In genomic region chr9:119955276-119955675, GRCh38 we compare ENCODE assay signal across 14 cellular contexts.
A peak's percentile ranks its signal among the peaks of the same experiment; 100 is the strongest.
DNase-seq lines count a peak whose midpoint lies in the region; ATAC-seq and TF ChIP-seq lines count a peak whose summit lies in the region.
"Had no signal": no experiment of that assay in that cellular context is flagged by ENCODE, and none has a peak within 500 bp of the region (broad histone marks: within the 10 kb centered on the region; RNA-seq: fewer than 3 reads in every experiment).

No MANE protein-coding gene starts in this region.

- H3K4me1 Mint-ChIP-seq in neural progenitor cell, result no peaks in the 10 kb centered on the region
- no peaks in the 10 kb centered on the region for H3K4me1 Mint-ChIP-seq in stimulated activated effector memory CD8-positive, alpha-beta T cell treated with anti-CD3 and anti-CD28 coated beads, Interleukin-12 subunit alpha, Interleukin-12 subunit beta, amount 100 ng/mL, for 72 hours
- H3K4me1 Mint-ChIP-seq in CD4-positive, alpha-beta T cell (ENCODE audit: low read depth), result no peaks in the 10 kb centered on the region

- no peaks in the 10 kb centered on the region; the same call in 1 of the 2 replicates for H3K9me3 ChIP-seq in MG63
- no peaks in the 10 kb centered on the region for H3K9me3 ChIP-seq in thoracic aorta
- H3K9me3 ChIP-seq in neural progenitor cell (ENCODE audit: low read depth), result no peaks in the 10 kb centered on the region
- H3K9me3 ChIP-seq in CD4-positive, alpha-beta T cell (ENCODE audit: control insufficient read depth, low read length), result no peaks in the 10 kb centered on the region
- H3K9me3 ChIP-seq: BLaER1 had no signal

- H3F3A ChIP-seq in neural progenitor cell (ENCODE audit: low read depth), result no peaks in the 10 kb centered on the region

- peak; percentile 16 for DNase-seq in EL
- peak; percentile 51 for DNase-seq in MG63
- DNase-seq in dedifferentiated amniotic fluid mesenchymal stem cell (ENCODE audit: extremely low spot score), result peak; percentile 33
- no peak for DNase-seq in thoracic aorta (ENCODE audit: low spot score)
- no peak for DNase-seq in neural progenitor cell (ENCODE audit: low spot score)
- no peak for DNase-seq in stimulated activated effector memory CD8-positive, alpha-beta T cell treated with anti-CD3 and anti-CD28 coated beads, Interleukin-12 subunit alpha, Interleukin-12 subunit beta, amount 100 ng/mL, for 72 hours (ENCODE audit: low spot score in 2 of 2)
- no peak for DNase-seq in activated CD4-positive, alpha-beta T cell treated with anti-CD3 and anti-CD28 coated beads, Interleukin-2, amount 50 U/mL, for 4 hours
- no peak for DNase-seq in CD4-positive, alpha-beta T cell
- DNase-seq: DMS53, H7 had no signal

- ATAC-seq in thoracic aorta (ENCODE audit: insufficient number of reproducible peaks, low FRiP score, low read depth), result no peak
- ATAC-seq in stimulated activated effector memory CD8-positive, alpha-beta T cell treated with anti-CD3 and anti-CD28 coated beads, Interleukin-12 subunit alpha, Interleukin-12 subunit beta, amount 100 ng/mL, for 72 hours, result no peak
- no peak for ATAC-seq in CD4-positive, alpha-beta T cell (ENCODE audit: poor library complexity)
- ATAC-seq: GM23338, K562 had no signal

- no peaks in the 10 kb centered on the region for H3K9me3 Mint-ChIP-seq in neural progenitor cell
- peaks cover 4% of the 10 kb centered on the region for H3K9me3 Mint-ChIP-seq in stimulated activated effector memory CD8-positive, alpha-beta T cell treated with anti-CD3 and anti-CD28 coated beads, Interleukin-12 subunit alpha, Interleukin-12 subunit beta, amount 100 ng/mL, for 72 hours
- H3K9me3 Mint-ChIP-seq in CD4-positive, alpha-beta T cell, result no peaks in the 10 kb centered on the region
- H3K9me3 Mint-ChIP-seq: GM23338 had no signal

- no peaks in the 10 kb centered on the region for H3K79me2 ChIP-seq in neural progenitor cell (ENCODE audit: low read depth)

- intact Hi-C loops in CD4-positive, alpha-beta T cell (cut with DNase I, micrococcal nuclease), result no loop called here

- H3K27me3 Mint-ChIP-seq in neural progenitor cell (ENCODE audit: insufficient read depth, low read depth), result peaks cover 3% of the 10 kb centered on the region
- H3K27me3 Mint-ChIP-seq in CD4-positive, alpha-beta T cell, result no peaks in the 10 kb centered on the region

- CTCF ChIA-PET in CD4-positive, alpha-beta T cell (lab: Charles Lee), result no interaction called here

- H2AFZ ChIP-seq in neural progenitor cell (replicated peaks), result no peak overlapping the region
- H2AFZ ChIP-seq: GM23338 had no signal

- no peaks in the 10 kb centered on the region for H3K36me3 Mint-ChIP-seq in neural progenitor cell
- no peaks in the 10 kb centered on the region for H3K36me3 Mint-ChIP-seq in stimulated activated effector memory CD8-positive, alpha-beta T cell treated with anti-CD3 and anti-CD28 coated beads, Interleukin-12 subunit alpha, Interleukin-12 subunit beta, amount 100 ng/mL, for 72 hours
- H3K36me3 Mint-ChIP-seq in CD4-positive, alpha-beta T cell (ENCODE audit: low read depth), result no peaks in the 10 kb centered on the region

- H3K27me3 ChIP-seq in MG63 (no peaks in the 10 kb centered on the region), thoracic aorta (replicated peaks; ENCODE audit: insufficient read depth) (no peaks in the 10 kb centered on the region), neural progenitor cell (no peaks in the 10 kb centered on the region)
- no peaks in the 10 kb centered on the region for H3K27me3 ChIP-seq in CD4-positive, alpha-beta T cell (ENCODE audit: control insufficient read depth, insufficient read depth, low read length)
- H3K27me3 ChIP-seq: BLaER1 had no signal

- no peak overlapping the region for H3K4me2 ChIP-seq in neural progenitor cell
- H3K4me2 ChIP-seq: BLaER1, GM23338 had no signal

- H3K4me3 Mint-ChIP-seq in neural progenitor cell, result no peak overlapping the region
- no peak overlapping the region for H3K4me3 Mint-ChIP-seq in stimulated activated effector memory CD8-positive, alpha-beta T cell treated with anti-CD3 and anti-CD28 coated beads, Interleukin-12 subunit alpha, Interleukin-12 subunit beta, amount 100 ng/mL, for 72 hours
- no peak overlapping the region for H3K4me3 Mint-ChIP-seq in CD4-positive, alpha-beta T cell
- H3K4me3 Mint-ChIP-seq: GM23338 had no signal

- no peaks in the 10 kb centered on the region for H4K20me1 ChIP-seq in neural progenitor cell (ENCODE audit: low read depth)
- H4K20me1 ChIP-seq: BLaER1 had no signal

- H3K27ac ChIP-seq in thoracic aorta (peak overlapping the region; percentile 50 to 64), neural progenitor cell (no peak overlapping the region)
- no peak overlapping the region for H3K27ac ChIP-seq in CD4-positive, alpha-beta T cell (ENCODE audit: low read depth, low read length)
- H3K27ac ChIP-seq: BLaER1, HL-60 had no signal

- POLR2A ChIA-PET in CD4-positive, alpha-beta T cell (lab: Charles Lee), result no interaction called here

- H3K27ac Mint-ChIP-seq in neural progenitor cell, result no peak overlapping the region
- H3K27ac Mint-ChIP-seq in stimulated activated effector memory CD8-positive, alpha-beta T cell treated with anti-CD3 and anti-CD28 coated beads, Interleukin-12 subunit alpha, Interleukin-12 subunit beta, amount 100 ng/mL, for 72 hours, result no peak overlapping the region
- no peak overlapping the region for H3K27ac Mint-ChIP-seq in CD4-positive, alpha-beta T cell
- H3K27ac Mint-ChIP-seq: GM23338 had no signal

- H3K36me3 ChIP-seq in MG63 (no peaks in the 10 kb centered on the region), thoracic aorta (no peaks in the 10 kb centered on the region), neural progenitor cell (no peaks in the 10 kb centered on the region)
- H3K36me3 ChIP-seq: BLaER1 had no signal

- TF ChIP-seq CTCF in thoracic aorta (IDR thresholded peaks at IDR 0.05), result no peak
- no peak for TF ChIP-seq CTCF in neural progenitor cell (IDR thresholded peaks at IDR 0.05)
- no peak for TF ChIP-seq CTCF in CD4-positive, alpha-beta T cell (IDR thresholded peaks at IDR 0.05)

- H3K9ac ChIP-seq in neural progenitor cell, result no peak overlapping the region
- H3K9ac ChIP-seq: BLaER1 had no signal

- H3K4me1 ChIP-seq in thoracic aorta (ENCODE audit: control insufficient read depth in 1 of 2, low read depth in 2 of 2) (peaks cover 25 to 51% of the 10 kb centered on the region in 2 donors), neural progenitor cell (no peaks in the 10 kb centered on the region)

- H3K4me3 ChIP-seq in MG63 (no peak overlapping the region), thoracic aorta (no peak overlapping the region), neural progenitor cell (no peak overlapping the region)
- H3K4me3 ChIP-seq: BLaER1, GM23338, K562 had no signal

Comparison
In these comparisons a context has a peak if more than half of its experiments do, and no peak if none do; other contexts are left out.
1. DNase-seq: peak in EL (single experiment), MG63 (single experiment) and dedifferentiated amniotic fluid mesenchymal stem cell (single experiment); none in thoracic aorta (single experiment), neural progenitor cell (single experiment), stimulated activated effector memory CD8-positive, alpha-beta T cell treated with anti-CD3 and anti-CD28 coated beads, Interleukin-12 subunit alpha, Interleukin-12 subunit beta, amount 100 ng/mL, for 72 hours (0 of 2), activated CD4-positive, alpha-beta T cell treated with anti-CD3 and anti-CD28 coated beads, Interleukin-2, amount 50 U/mL, for 4 hours (0 of 2) and CD4-positive, alpha-beta T cell (0 of 10).
2. H3K27ac ChIP-seq: peak in thoracic aorta (2 of 2); none in neural progenitor cell (single experiment) and CD4-positive, alpha-beta T cell (single experiment).